In genomic region chr2:113361051-113361450, GRCh38 we compare ENCODE assay signal across 18 cellular contexts.
DNase-seq lines count a peak whose midpoint lies in the region; ATAC-seq and TF ChIP-seq lines count a peak whose summit lies in the region.
"Had no signal": no experiment of that assay in that cellular context is flagged by ENCODE, and none has a peak within 500 bp of the region (broad histone marks: within the 10 kb centered on the region; RNA-seq: fewer than 3 reads in every experiment).

No MANE protein-coding gene starts in this region.

- no peaks in the 10 kb centered on the region for H3K27me3 Mint-ChIP-seq in activated naive CD4-positive, alpha-beta T cell treated with anti-CD3 and anti-CD28 coated beads, Interleukin-2, amount 50 U/mL, for 24 hours
- H3K27me3 Mint-ChIP-seq: CD8-positive, alpha-beta memory T cell had no signal

- DNase-seq in activated naive CD4-positive, alpha-beta T cell treated with anti-CD3 and anti-CD28 coated beads, Interleukin-2, amount 50 U/mL, for 72 hours (ENCODE audit: low spot score in 2 of 2) = no peak
- peak; percentile 75 for DNase-seq in lower lobe of right lung
- peak; percentile 96 to 98 for DNase-seq in thyroid gland
- no peak for DNase-seq in NCI-H524 (lab: John Stamatoyannopoulos, UW)
- DNase-seq in transverse colon = no peak
- DNase-seq: BE2C; C1 segment of cervical spinal cord; CD4-positive, CD25-positive, alpha-beta regulatory T cell; CD8-positive, alpha-beta memory T cell; COR-L47; DMS 273 treated with DMSO at 0.1 percent for 48 hours; DMS53; GF-D8; H9 had no signal

- no peaks in the 10 kb centered on the region for H3K36me3 Mint-ChIP-seq in activated naive CD4-positive, alpha-beta T cell treated with anti-CD3 and anti-CD28 coated beads, Interleukin-2, amount 50 U/mL, for 24 hours
- no peaks in the 10 kb centered on the region for H3K36me3 Mint-ChIP-seq in activated naive CD4-positive, alpha-beta T cell treated with anti-CD3 and anti-CD28 coated beads, Interleukin-2, amount 50 U/mL, for 72 hours
- H3K36me3 Mint-ChIP-seq: CD4-positive, CD25-positive, alpha-beta regulatory T cell; CD8-positive, alpha-beta memory T cell had no signal

- H3K9me3 ChIP-seq in lower lobe of right lung (no peaks in the 10 kb centered on the region), thyroid gland (no peaks in the 10 kb centered on the region), transverse colon (no peaks in the 10 kb centered on the region)
- H3K9me3 ChIP-seq: BE2C had no signal

- H3K4me3 ChIP-seq in lower lobe of right lung (no peak overlapping the region), thyroid gland (replicated peaks in 1 of 3) (no peak overlapping the region), transverse colon (no peak overlapping the region)

- intact Hi-C loops in lower lobe of right lung (cut with DNase I) (no loop called here), thyroid gland (cut with DNase I) (no loop called here), transverse colon (cut with DNase I; ENCODE audit: low total_unique reads) (no loop called here)

- no peak for TF ChIP-seq CTCF in lower lobe of right lung (IDR thresholded peaks at IDR 0.05)
- TF ChIP-seq CTCF in thyroid gland (IDR thresholded peaks at IDR 0.05) = peak in 1 of 6 experiments; percentile 19
- no peak for TF ChIP-seq CTCF in transverse colon (IDR thresholded peaks at IDR 0.05)

- TF ChIP-seq EP300 in transverse colon (IDR thresholded peaks at IDR 0.05; ENCODE audit: low read depth) = no peak

- H3K4me1 ChIP-seq in lower lobe of right lung = peaks cover 7% of the 10 kb centered on the region
- H3K4me1 ChIP-seq in thyroid gland = peaks cover 73 to 77% of the 10 kb centered on the region in 2 donors
- peaks cover 0 to 3% (median 0%) of the 10 kb centered on the region in 4 donors for H3K4me1 ChIP-seq in transverse colon
- H3K4me1 ChIP-seq: BE2C had no signal

- H3K4me1 Mint-ChIP-seq in activated naive CD4-positive, alpha-beta T cell treated with anti-CD3 and anti-CD28 coated beads, Interleukin-2, amount 50 U/mL, for 24 hours = no peaks in the 10 kb centered on the region
- H3K4me1 Mint-ChIP-seq: CD4-positive, CD25-positive, alpha-beta regulatory T cell; CD8-positive, alpha-beta memory T cell; IgD-negative memory B cell had no signal

- H3K27ac ChIP-seq in lower lobe of right lung = peak overlapping the region; percentile 9
- H3K27ac ChIP-seq in thyroid gland = peak overlapping the region; percentile 78 to 92 (median 87)
- no peak overlapping the region for H3K27ac ChIP-seq in transverse colon

- H3K4me3 Mint-ChIP-seq in activated naive CD4-positive, alpha-beta T cell treated with anti-CD3 and anti-CD28 coated beads, Interleukin-2, amount 50 U/mL, for 24 hours = no peak overlapping the region
- H3K4me3 Mint-ChIP-seq: CD4-positive, CD25-positive, alpha-beta regulatory T cell; CD8-positive, alpha-beta memory T cell; H9; IgD-negative memory B cell had no signal

- H3K9me3 Mint-ChIP-seq in activated naive CD4-positive, alpha-beta T cell treated with anti-CD3 and anti-CD28 coated beads, Interleukin-2, amount 50 U/mL, for 24 hours = no peaks in the 10 kb centered on the region
- H3K9me3 Mint-ChIP-seq in activated naive CD4-positive, alpha-beta T cell treated with anti-CD3 and anti-CD28 coated beads, Interleukin-2, amount 50 U/mL, for 72 hours = no peaks in the 10 kb centered on the region
- H3K9me3 Mint-ChIP-seq: CD4-positive, CD25-positive, alpha-beta regulatory T cell; CD8-positive, alpha-beta memory T cell; IgD-negative memory B cell had no signal

- peak in 1 of 2 donors; percentile 63 for TF ChIP-seq POLR2A in thyroid gland (IDR thresholded peaks at IDR 0.05)
- TF ChIP-seq POLR2A in transverse colon (IDR thresholded peaks at IDR 0.05) = no peak

- peak overlapping the region; percentile 35 for H3K27ac Mint-ChIP-seq in activated naive CD4-positive, alpha-beta T cell treated with anti-CD3 and anti-CD28 coated beads, Interleukin-2, amount 50 U/mL, for 24 hours
- H3K27ac Mint-ChIP-seq in activated naive CD4-positive, alpha-beta T cell treated with anti-CD3 and anti-CD28 coated beads, Interleukin-2, amount 50 U/mL, for 72 hours = no peak overlapping the region
- H3K27ac Mint-ChIP-seq: CD4-positive, CD25-positive, alpha-beta regulatory T cell; CD8-positive, alpha-beta memory T cell; H9; IgD-negative memory B cell had no signal

- H3K36me3 ChIP-seq in lower lobe of right lung (no peaks in the 10 kb centered on the region), thyroid gland (no peaks in the 10 kb centered on the region), transverse colon (no peaks in the 10 kb centered on the region)
- H3K36me3 ChIP-seq: BE2C had no signal

- no peaks in the 10 kb centered on the region for H3K27me3 ChIP-seq in lower lobe of right lung (ENCODE audit: low read depth)
- no peaks in the 10 kb centered on the region for H3K27me3 ChIP-seq in thyroid gland
- H3K27me3 ChIP-seq in transverse colon = no peaks in the 10 kb centered on the region
- H3K27me3 ChIP-seq: BE2C had no signal

- ATAC-seq in activated naive CD4-positive, alpha-beta T cell treated with anti-CD3 and anti-CD28 coated beads, Interleukin-2, amount 50 U/mL, for 72 hours = no peak
- ATAC-seq in lower lobe of right lung (peak; percentile 70 to 76), GM21717 (IDR thresholded peaks at IDR 0.05; ENCODE audit: unreplicated experiment) (no peak)
- ATAC-seq: HepG2 had no signal

- 15 to 38% methylated on average over 3 of the region's 3 CpGs for WGBS in thyroid gland, 2 donors
- WGBS in transverse colon (ENCODE audit: low coverage in 1 of 2), 2 donors = 98 to 100% methylated on average over 1 to 3 of the region's 3 CpGs

- in situ Hi-C loops in transverse colon (cut with MboI; ENCODE audit: low pct_ligation_motif_present in 1 of 4, low pct_unique_long_range_greater_than_20kb in 1 of 4, low sequenced_read_pairs in 3 of 4) = loop anchor here in 3 of 4 donors (10.0 to 25.0 kb wide), 3 partner anchors 96 to 224 kb away; partner anchors contain the start of gene IL1RN (in 2 of the 3)

Comparison
In these comparisons a context has a peak if more than half of its experiments do, and no peak if none do; other contexts are left out.
1. ATAC-seq: peak in lower lobe of right lung (2 of 2); none in activated naive CD4-positive, alpha-beta T cell treated with anti-CD3 and anti-CD28 coated beads, Interleukin-2, amount 50 U/mL, for 72 hours (0 of 2) and GM21717 (single experiment).
2. DNase-seq: peak in lower lobe of right lung (single experiment) and thyroid gland (2 of 2); none in activated naive CD4-positive, alpha-beta T cell treated with anti-CD3 and anti-CD28 coated beads, Interleukin-2, amount 50 U/mL, for 72 hours (0 of 2), NCI-H524 (0 of 2) and transverse colon (single experiment).
3. H3K27ac ChIP-seq: peak in lower lobe of right lung (single experiment) and thyroid gland (3 of 3); none in transverse colon (0 of 4).